9 cellular contexts compared by ENCODE assay signal in the genomic region with DNA sequence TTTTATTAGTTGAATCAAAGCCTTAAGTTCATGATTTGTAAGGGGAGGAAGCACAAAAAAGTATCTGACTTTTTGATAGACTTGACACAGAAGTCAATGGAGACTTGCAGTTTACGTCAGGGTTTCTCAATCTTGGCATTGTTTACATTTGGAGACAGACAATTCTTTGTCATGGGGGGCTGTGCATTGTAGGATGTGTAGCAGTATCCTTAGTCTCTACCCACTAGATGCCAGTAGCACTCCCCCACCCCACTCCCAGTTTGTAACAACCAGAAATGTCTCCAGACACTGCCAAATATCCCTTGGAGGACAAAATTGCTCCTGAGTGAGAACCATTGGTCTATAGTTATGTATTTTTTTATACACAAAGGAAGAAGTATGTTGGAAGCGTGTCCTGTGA.
A peak's percentile ranks its signal among the peaks of the same experiment; 100 is the strongest.
DNase-seq lines count a peak whose midpoint lies in the region; ATAC-seq, FAIRE-seq and TF ChIP-seq lines count a peak whose summit lies in the region.
"Had no signal": no experiment of that assay in that cellular context is flagged by ENCODE, and none has a peak within 500 bp of the region (broad histone marks: within the 10 kb centered on the region; RNA-seq: fewer than 3 reads in every experiment).

No MANE protein-coding gene starts in this region.

- H3K36me3 ChIP-seq in bronchial epithelial cell (ENCODE audit: control insufficient read depth, insufficient read depth, low read length) (no peaks in the 10 kb centered on the region), H7 (replicated peaks; ENCODE audit: control insufficient read depth, insufficient read depth, low read length) (no peaks in the 10 kb centered on the region)

- ATAC-seq in GM18909 (IDR thresholded peaks at IDR 0.05; ENCODE audit: poor library complexity, unreplicated experiment): no peak

- H3K27me3 ChIP-seq in bronchial epithelial cell (ENCODE audit: control insufficient read depth, insufficient read depth, low read length) (no peaks in the 10 kb centered on the region), H7 (ENCODE audit: control insufficient read depth, insufficient read depth, low read length) (no peaks in the 10 kb centered on the region)

- no peak overlapping the region for H3K4me3 ChIP-seq in AG10803 (ENCODE audit: low read length)
- H3K4me3 ChIP-seq in bronchial epithelial cell (ENCODE audit: low read depth, low read length): no peak overlapping the region
- H3K4me3 ChIP-seq in H7 (ENCODE audit: insufficient read depth, low read depth, low read length): no peak overlapping the region

- TF ChIP-seq CTCF in AG10803 (conservative IDR thresholded peaks at IDR 0.05; ENCODE audit: low read length): peak; percentile 24; the same call in 1 of the 2 replicates
- TF ChIP-seq CTCF in bronchial epithelial cell (IDR thresholded peaks at IDR 0.05; ENCODE audit: insufficient read depth, low read length, severe bottlenecking): no peak

- DNase-seq in AG10803 (ENCODE audit: low read depth) (peak; percentile 37), HTR-8/SVneo (ENCODE audit: insufficient read length, low spot score) (no peak), bronchial epithelial cell (ENCODE audit: low read depth) (peak; percentile 6), left kidney (ENCODE audit: low read depth, low spot score) (peak; percentile 56), NCI-H345 (lab: John Stamatoyannopoulos, UW) (no peak), KG1 (lab: John Stamatoyannopoulos, UW) (no peak), H7 (no peak)
- DNase-seq: NK-92 treated with Interleukin-12 subunit alpha and Interleukin-12 subunit beta, amount 100 ng/mL, for 24 hours had no signal

- FAIRE-seq in HTR-8/SVneo (lab: Jason Lieb, UNC) (peak; percentile 26), bronchial epithelial cell (lab: Jason Lieb, UNC) (no peak)

Comparison
In these comparisons a context has a peak if more than half of its experiments do, and no peak if none do; other contexts are left out.
1. DNase-seq: peak in AG10803 (single experiment), bronchial epithelial cell (single experiment) and left kidney (single experiment); none in HTR-8/SVneo (single experiment), NCI-H345 (single experiment), KG1 (single experiment) and H7 (single experiment).